Comparison of ENCODE assay signal across 7 cellular contexts in genomic region chr17:41835800-41836549, GRCh38. TPM values are rescaled to one million over a fixed set of nuclear protein-coding genes. Genes with fewer than 3 reads are reported as not detected.
DNase-seq lines count a peak whose midpoint lies in the region; FAIRE-seq and TF ChIP-seq lines count a peak whose summit lies in the region.

NT5C3B (minus strand) TSS chr17:41836232; CDS start chr17:41836193, 39 bp downstream.

- H3K27me3 ChIP-seq in astrocyte (ENCODE audit: insufficient read depth, low read length) = no peaks in the 10 kb centered on the region

- H3K9ac ChIP-seq in astrocyte (ENCODE audit: low read length) = peak within 1 kb of the TSS; percentile 80

- peak within 1 kb of the TSS; percentile 73 for H3K4me3 ChIP-seq in astrocyte (ENCODE audit: insufficient read depth, low read depth, low read length)

- H3K4me1 ChIP-seq in astrocyte (ENCODE audit: insufficient read depth, low read length) = peaks cover 7% of the 10 kb centered on the region

- H3K79me2 ChIP-seq in astrocyte (ENCODE audit: insufficient read depth, low read length) = peaks cover 17% of the 10 kb centered on the region

- peak within 1 kb of the TSS; percentile 69 for H3K27ac Mint-ChIP-seq in astrocyte (ENCODE audit: unreplicated experiment)

- no peaks in the 10 kb centered on the region for H3K9me3 Mint-ChIP-seq in astrocyte (ENCODE audit: unreplicated experiment)

- peaks cover 11% of the 10 kb centered on the region for H4K20me1 ChIP-seq in astrocyte (ENCODE audit: insufficient read depth, low read length)

- FAIRE-seq in GM18507 (lab: Jason Lieb, UNC) = no peak
- no peak for FAIRE-seq in astrocyte (lab: Jason Lieb, UNC)

- H3K36me3 ChIP-seq in astrocyte (ENCODE audit: insufficient read depth, low read length) = peaks cover 9% of the 10 kb centered on the region

- H3K27ac ChIP-seq in astrocyte (ENCODE audit: low read depth, low read length) = no peak within 1 kb of the TSS

- peaks cover 3% of the 10 kb centered on the region for H3K27me3 Mint-ChIP-seq in astrocyte (ENCODE audit: low read depth, unreplicated experiment)

- peak within 1 kb of the TSS; percentile 88 for H3K4me2 ChIP-seq in astrocyte (ENCODE audit: low read length)

- no peaks in the 10 kb centered on the region for H3K9me3 ChIP-seq in astrocyte (ENCODE audit: insufficient read depth, low read depth, low read length)

- peaks cover 3% of the 10 kb centered on the region for H3K4me1 Mint-ChIP-seq in astrocyte (ENCODE audit: low read depth, unreplicated experiment)

- peaks cover 6% of the 10 kb centered on the region for H3K36me3 Mint-ChIP-seq in astrocyte (ENCODE audit: low read depth, unreplicated experiment)

- peak within 1 kb of the TSS; percentile 93 for H3K4me3 Mint-ChIP-seq in astrocyte (ENCODE audit: unreplicated experiment)

- no peak for TF ChIP-seq CTCF in astrocyte (IDR thresholded peaks at IDR 0.05; ENCODE audit: insufficient read depth, low read depth, low read length)

- peak within 1 kb of the TSS; percentile 93 for H2AFZ ChIP-seq in astrocyte (ENCODE audit: low read depth, low read length)

- DNase-seq in GM18507 (ENCODE audit: extremely low spot score, insufficient read length, low read depth) = peak; percentile 66
- DNase-seq in HT1080 (ENCODE audit: low read depth) = peak; percentile 38
- DNase-seq in T-helper 1 cell = peak in 4 of 5 donors; percentile 34 to 63 (median 50)
- no peak for DNase-seq in astrocyte (ENCODE audit: low read depth)
- DNase-seq in hypothalamus (lab: John Stamatoyannopoulos, UW) = peak in 45 of 51 donors; percentile 6 to 78 (median 44)
- DNase-seq in retina = peak; percentile 81
- DNase-seq in cortex of kidney (lab: John Stamatoyannopoulos, UW) = no peak

RNA-seq across cellular contexts. Expression of gene NT5C3B, which starts in this region (rescaled TPM):
- total RNA-seq in HT1080 (2014; rRNA removed; shearing (Covaris generic)) = 56.2 and 73.8 TPM in 2 replicates
- 43.7 and 50.2 TPM in 2 replicates for polyA plus RNA-seq in HT1080 (2015; cell fraction: cytosol; rRNA removed)
- polyA plus RNA-seq in HT1080 (2015; cell fraction: nucleus; rRNA removed) = 41.9 and 43.5 TPM in 2 replicates
- total RNA-seq in astrocyte = 47.4 and 56.1 TPM in 2 replicates

Comparison
In these comparisons a context has a peak if more than half of its experiments do, and no peak if none do; other contexts are left out.
1. DNase-seq: peak in GM18507 (single experiment), HT1080 (single experiment), T-helper 1 cell (4 of 5), hypothalamus (45 of 51) and retina (single experiment); none in astrocyte (single experiment) and cortex of kidney (single experiment).